1 cellular context compared by ENCODE assay signal in genomic region chr7:33725641-33726040, GRCh38.
TF ChIP-seq lines count a peak whose summit lies in the region.

No MANE protein-coding gene starts in this region.

TF ChIP-seq in HepG2, 621 proteins besides CTCF, POLR2A, EP300 and RAD21 (continued from another document):
- TF ChIP-seq FOXP4 (CRISPR knock-in tag; IDR thresholded peaks at IDR 0.05): no peak
- TF ChIP-seq MXI1 (IDR thresholded peaks at IDR 0.05; ENCODE audit: borderline replicate concordance, low read depth, low read length): no peak
- TF ChIP-seq ZNF629 (CRISPR knock-in tag; conservative IDR thresholded peaks at IDR 0.05): no peak
